ENCODE assay signal across 3 cellular contexts in the genomic region with DNA sequence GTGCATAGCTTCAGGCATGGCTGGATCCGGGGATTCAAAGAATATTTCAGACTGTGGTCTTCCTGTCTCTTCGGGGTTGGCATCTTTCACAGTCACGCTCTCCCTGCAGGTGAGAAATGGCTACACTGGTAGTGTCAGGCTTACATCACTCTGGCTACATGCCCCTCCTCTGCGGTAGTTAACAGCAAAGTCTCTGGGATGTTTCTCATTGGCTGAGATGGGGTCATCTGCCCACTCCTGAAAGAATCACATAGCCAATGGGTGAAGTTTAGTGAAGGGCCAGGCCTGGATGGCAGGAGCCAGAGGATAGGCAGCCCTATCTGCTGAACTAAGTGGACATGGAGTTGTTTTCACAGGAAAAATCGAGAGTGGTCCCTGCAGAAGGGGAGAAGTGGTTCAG.
TF ChIP-seq lines count a peak whose summit lies in the region.

No MANE protein-coding gene starts in this region.

TF ChIP-seq in GM23338, 12 proteins besides CTCF, POLR2A, EP300 and RAD21 (continued from another document and continues in another):
- TF ChIP-seq, protein P1, sequence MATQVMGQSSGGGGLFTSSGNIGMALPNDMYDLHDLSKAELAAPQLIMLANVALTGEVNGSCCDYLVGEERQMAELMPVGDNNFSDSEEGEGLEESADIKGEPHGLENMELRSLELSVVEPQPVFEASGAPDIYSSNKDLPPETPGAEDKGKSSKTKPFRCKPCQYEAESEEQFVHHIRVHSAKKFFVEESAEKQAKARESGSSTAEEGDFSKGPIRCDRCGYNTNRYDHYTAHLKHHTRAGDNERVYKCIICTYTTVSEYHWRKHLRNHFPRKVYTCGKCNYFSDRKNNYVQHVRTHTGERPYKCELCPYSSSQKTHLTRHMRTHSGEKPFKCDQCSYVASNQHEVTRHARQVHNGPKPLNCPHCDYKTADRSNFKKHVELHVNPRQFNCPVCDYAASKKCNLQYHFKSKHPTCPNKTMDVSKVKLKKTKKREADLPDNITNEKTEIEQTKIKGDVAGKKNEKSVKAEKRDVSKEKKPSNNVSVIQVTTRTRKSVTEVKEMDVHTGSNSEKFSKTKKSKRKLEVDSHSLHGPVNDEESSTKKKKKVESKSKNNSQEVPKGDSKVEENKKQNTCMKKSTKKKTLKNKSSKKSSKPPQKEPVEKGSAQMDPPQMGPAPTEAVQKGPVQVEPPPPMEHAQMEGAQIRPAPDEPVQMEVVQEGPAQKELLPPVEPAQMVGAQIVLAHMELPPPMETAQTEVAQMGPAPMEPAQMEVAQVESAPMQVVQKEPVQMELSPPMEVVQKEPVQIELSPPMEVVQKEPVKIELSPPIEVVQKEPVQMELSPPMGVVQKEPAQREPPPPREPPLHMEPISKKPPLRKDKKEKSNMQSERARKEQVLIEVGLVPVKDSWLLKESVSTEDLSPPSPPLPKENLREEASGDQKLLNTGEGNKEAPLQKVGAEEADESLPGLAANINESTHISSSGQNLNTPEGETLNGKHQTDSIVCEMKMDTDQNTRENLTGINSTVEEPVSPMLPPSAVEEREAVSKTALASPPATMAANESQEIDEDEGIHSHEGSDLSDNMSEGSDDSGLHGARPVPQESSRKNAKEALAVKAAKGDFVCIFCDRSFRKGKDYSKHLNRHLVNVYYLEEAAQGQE (IDR thresholded peaks at IDR 0.05; ENCODE audit: unreplicated experiment), result no peak
- TF ChIP-seq POLR2AphosphoS5 (IDR thresholded peaks at IDR 0.05; ENCODE audit: low read depth) (no peak), NANOG (IDR thresholded peaks at IDR 0.05; ENCODE audit: borderline replicate concordance) (no peak)
- TF ChIP-seq, protein P2, sequence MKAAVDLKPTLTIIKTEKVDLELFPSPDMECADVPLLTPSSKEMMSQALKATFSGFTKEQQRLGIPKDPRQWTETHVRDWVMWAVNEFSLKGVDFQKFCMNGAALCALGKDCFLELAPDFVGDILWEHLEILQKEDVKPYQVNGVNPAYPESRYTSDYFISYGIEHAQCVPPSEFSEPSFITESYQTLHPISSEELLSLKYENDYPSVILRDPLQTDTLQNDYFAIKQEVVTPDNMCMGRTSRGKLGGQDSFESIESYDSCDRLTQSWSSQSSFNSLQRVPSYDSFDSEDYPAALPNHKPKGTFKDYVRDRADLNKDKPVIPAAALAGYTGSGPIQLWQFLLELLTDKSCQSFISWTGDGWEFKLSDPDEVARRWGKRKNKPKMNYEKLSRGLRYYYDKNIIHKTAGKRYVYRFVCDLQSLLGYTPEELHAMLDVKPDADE (IDR thresholded peaks at IDR 0.05), result no peak

TF ChIP-seq in HCT116, 20 proteins besides CTCF, POLR2A, EP300 and RAD21 (continued from another document):
- TF ChIP-seq, protein P3, sequence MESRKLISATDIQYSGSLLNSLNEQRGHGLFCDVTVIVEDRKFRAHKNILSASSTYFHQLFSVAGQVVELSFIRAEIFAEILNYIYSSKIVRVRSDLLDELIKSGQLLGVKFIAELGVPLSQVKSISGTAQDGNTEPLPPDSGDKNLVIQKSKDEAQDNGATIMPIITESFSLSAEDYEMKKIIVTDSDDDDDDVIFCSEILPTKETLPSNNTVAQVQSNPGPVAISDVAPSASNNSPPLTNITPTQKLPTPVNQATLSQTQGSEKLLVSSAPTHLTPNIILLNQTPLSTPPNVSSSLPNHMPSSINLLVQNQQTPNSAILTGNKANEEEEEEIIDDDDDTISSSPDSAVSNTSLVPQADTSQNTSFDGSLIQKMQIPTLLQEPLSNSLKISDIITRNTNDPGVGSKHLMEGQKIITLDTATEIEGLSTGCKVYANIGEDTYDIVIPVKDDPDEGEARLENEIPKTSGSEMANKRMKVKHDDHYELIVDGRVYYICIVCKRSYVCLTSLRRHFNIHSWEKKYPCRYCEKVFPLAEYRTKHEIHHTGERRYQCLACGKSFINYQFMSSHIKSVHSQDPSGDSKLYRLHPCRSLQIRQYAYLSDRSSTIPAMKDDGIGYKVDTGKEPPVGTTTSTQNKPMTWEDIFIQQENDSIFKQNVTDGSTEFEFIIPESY (IDR thresholded peaks at IDR 0.05; ENCODE audit: extremely low read depth, insufficient replicate concordance, low read length), result no peak
- TF ChIP-seq ELF1 (IDR thresholded peaks at IDR 0.05; ENCODE audit: borderline replicate concordance, low read depth) (no peak), POLR2AphosphoS5 (IDR thresholded peaks at IDR 0.05; ENCODE audit: low read depth, low read length) (0 out of 2 replicates have a peak, but pooled peaks have one; percentile 26)
- TF ChIP-seq, protein P4, sequence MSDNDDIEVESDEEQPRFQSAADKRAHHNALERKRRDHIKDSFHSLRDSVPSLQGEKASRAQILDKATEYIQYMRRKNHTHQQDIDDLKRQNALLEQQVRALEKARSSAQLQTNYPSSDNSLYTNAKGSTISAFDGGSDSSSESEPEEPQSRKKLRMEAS (IDR thresholded peaks at IDR 0.05), result no peak

TF ChIP-seq in WTC11, 78 proteins besides CTCF, POLR2A, EP300 and RAD21 (continued from another document):
- TF ChIP-seq ZNF121 (CRISPR knock-in tag; IDR thresholded peaks at IDR 0.05), result no peak
- TF ChIP-seq FOXP1 (CRISPR knock-in tag; IDR thresholded peaks at IDR 0.05; ENCODE audit: borderline replicate concordance), result no peak
- TF ChIP-seq, protein P5, sequence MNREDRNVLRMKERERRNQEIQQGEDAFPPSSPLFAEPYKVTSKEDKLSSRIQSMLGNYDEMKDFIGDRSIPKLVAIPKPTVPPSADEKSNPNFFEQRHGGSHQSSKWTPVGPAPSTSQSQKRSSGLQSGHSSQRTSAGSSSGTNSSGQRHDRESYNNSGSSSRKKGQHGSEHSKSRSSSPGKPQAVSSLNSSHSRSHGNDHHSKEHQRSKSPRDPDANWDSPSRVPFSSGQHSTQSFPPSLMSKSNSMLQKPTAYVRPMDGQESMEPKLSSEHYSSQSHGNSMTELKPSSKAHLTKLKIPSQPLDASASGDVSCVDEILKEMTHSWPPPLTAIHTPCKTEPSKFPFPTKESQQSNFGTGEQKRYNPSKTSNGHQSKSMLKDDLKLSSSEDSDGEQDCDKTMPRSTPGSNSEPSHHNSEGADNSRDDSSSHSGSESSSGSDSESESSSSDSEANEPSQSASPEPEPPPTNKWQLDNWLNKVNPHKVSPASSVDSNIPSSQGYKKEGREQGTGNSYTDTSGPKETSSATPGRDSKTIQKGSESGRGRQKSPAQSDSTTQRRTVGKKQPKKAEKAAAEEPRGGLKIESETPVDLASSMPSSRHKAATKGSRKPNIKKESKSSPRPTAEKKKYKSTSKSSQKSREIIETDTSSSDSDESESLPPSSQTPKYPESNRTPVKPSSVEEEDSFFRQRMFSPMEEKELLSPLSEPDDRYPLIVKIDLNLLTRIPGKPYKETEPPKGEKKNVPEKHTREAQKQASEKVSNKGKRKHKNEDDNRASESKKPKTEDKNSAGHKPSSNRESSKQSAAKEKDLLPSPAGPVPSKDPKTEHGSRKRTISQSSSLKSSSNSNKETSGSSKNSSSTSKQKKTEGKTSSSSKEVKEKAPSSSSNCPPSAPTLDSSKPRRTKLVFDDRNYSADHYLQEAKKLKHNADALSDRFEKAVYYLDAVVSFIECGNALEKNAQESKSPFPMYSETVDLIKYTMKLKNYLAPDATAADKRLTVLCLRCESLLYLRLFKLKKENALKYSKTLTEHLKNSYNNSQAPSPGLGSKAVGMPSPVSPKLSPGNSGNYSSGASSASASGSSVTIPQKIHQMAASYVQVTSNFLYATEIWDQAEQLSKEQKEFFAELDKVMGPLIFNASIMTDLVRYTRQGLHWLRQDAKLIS (CRISPR knock-in tag; IDR thresholded peaks at IDR 0.05; ENCODE audit: borderline replicate concordance), result no peak
- TF ChIP-seq, protein P6, sequence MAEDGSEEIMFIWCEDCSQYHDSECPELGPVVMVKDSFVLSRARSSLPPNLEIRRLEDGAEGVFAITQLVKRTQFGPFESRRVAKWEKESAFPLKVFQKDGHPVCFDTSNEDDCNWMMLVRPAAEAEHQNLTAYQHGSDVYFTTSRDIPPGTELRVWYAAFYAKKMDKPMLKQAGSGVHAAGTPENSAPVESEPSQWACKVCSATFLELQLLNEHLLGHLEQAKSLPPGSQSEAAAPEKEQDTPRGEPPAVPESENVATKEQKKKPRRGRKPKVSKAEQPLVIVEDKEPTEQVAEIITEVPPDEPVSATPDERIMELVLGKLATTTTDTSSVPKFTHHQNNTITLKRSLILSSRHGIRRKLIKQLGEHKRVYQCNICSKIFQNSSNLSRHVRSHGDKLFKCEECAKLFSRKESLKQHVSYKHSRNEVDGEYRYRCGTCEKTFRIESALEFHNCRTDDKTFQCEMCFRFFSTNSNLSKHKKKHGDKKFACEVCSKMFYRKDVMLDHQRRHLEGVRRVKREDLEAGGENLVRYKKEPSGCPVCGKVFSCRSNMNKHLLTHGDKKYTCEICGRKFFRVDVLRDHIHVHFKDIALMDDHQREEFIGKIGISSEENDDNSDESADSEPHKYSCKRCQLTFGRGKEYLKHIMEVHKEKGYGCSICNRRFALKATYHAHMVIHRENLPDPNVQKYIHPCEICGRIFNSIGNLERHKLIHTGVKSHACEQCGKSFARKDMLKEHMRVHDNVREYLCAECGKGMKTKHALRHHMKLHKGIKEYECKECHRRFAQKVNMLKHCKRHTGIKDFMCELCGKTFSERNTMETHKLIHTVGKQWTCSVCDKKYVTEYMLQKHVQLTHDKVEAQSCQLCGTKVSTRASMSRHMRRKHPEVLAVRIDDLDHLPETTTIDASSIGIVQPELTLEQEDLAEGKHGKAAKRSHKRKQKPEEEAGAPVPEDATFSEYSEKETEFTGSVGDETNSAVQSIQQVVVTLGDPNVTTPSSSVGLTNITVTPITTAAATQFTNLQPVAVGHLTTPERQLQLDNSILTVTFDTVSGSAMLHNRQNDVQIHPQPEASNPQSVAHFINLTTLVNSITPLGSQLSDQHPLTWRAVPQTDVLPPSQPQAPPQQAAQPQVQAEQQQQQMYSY (CRISPR knock-in tag; IDR thresholded peaks at IDR 0.05), result no peak
- TF ChIP-seq ZNF423 (CRISPR knock-in tag; IDR thresholded peaks at IDR 0.05), result no peak
- peak; percentile 20; the same call in 1 of the 2 replicates for TF ChIP-seq NFYB (CRISPR knock-in tag; conservative IDR thresholded peaks at IDR 0.05; ENCODE audit: low read depth)
- TF ChIP-seq, protein P7, sequence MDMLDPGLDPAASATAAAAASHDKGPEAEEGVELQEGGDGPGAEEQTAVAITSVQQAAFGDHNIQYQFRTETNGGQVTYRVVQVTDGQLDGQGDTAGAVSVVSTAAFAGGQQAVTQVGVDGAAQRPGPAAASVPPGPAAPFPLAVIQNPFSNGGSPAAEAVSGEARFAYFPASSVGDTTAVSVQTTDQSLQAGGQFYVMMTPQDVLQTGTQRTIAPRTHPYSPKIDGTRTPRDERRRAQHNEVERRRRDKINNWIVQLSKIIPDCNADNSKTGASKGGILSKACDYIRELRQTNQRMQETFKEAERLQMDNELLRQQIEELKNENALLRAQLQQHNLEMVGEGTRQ (CRISPR knock-in tag; IDR thresholded peaks at IDR 0.05), result peak; percentile 77
- TF ChIP-seq ZNF396 (CRISPR knock-in tag; IDR thresholded peaks at IDR 0.05; ENCODE audit: borderline replicate concordance), result no peak
- TF ChIP-seq, protein P8, sequence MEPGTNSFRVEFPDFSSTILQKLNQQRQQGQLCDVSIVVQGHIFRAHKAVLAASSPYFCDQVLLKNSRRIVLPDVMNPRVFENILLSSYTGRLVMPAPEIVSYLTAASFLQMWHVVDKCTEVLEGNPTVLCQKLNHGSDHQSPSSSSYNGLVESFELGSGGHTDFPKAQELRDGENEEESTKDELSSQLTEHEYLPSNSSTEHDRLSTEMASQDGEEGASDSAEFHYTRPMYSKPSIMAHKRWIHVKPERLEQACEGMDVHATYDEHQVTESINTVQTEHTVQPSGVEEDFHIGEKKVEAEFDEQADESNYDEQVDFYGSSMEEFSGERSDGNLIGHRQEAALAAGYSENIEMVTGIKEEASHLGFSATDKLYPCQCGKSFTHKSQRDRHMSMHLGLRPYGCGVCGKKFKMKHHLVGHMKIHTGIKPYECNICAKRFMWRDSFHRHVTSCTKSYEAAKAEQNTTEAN (CRISPR knock-in tag; IDR thresholded peaks at IDR 0.05), result no peak
